In the genomic region with DNA sequence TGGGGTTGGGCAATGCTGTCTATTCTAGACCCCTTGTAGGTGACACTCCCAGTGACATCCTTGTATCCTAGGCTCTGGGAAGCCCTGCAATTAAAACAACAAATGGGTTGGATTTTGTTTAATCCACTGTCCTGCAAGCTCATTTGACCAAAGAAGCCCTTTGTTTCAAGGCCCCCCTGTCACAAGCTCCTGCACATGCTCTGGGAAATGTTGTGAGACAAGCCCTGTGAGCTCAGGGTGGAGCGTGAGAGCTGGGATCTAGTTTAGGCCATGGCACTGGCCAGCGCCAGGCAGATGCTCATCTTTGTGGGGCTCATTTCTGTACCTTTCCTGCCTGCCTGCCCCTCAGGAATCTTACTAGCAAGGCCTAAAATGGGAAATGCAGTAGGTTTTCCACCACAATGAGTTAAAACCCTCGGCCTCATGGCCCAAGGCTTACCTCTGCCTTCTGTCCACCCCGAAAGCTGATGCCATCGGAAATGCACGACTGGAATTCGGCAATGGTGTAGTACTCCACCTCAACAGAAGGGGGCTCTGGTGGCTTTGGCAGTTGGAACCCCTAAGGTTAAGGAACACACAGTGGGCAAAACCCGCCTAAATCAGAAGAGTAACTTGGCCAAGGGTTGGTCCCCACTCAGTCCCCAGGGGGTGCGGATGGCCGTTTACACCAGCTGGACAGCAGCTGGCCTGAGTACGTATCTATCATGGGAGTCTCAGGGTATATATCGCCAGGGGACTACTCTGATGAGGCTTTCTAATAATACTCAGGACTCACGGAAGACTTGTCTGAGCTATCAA, we compare ENCODE assay signal across 8 cellular contexts.
A peak's percentile ranks its signal among the peaks of the same experiment; 100 is the strongest.
DNase-seq lines count a peak whose midpoint lies in the region; ATAC-seq, FAIRE-seq and TF ChIP-seq lines count a peak whose summit lies in the region.

No MANE protein-coding gene starts in this region.

- no TSS peak for BruUV-seq in K562 (replicated peaks; lab: Mats Ljungman, UMichigan)

- no peak for TF ChIP-seq POLR2A in GM12892 (IDR thresholded peaks at IDR 0.05; ENCODE audit: low read depth, low read length)
- TF ChIP-seq POLR2A in K562 (conservative IDR thresholded peaks at IDR 0.05), result no peak

- H3K27ac ChIP-seq in K562 (ENCODE audit: extremely low read depth, low read depth, low read length) (no peak overlapping the region), iPS DF 6.9 (ENCODE audit: low read length) (no peak overlapping the region)

- H3K9me3 ChIP-seq in K562 (replicated peaks; ENCODE audit: control insufficient read depth, insufficient read depth, low read depth, low read length) (no peaks in the 10 kb centered on the region), iPS DF 6.9 (ENCODE audit: control insufficient read depth, insufficient read depth, low read length) (no peaks in the 10 kb centered on the region)

- TF ChIP-seq RAD21 in K562 (CRISPR knock-in tag; conservative IDR thresholded peaks at IDR 0.05 in 1 of 2, IDR thresholded peaks at IDR 0.05 in 1 of 2), result peak; percentile 60 to 78

- H4K20me1 ChIP-seq in K562 (replicated peaks; ENCODE audit: control insufficient read depth, insufficient read depth, low read length), result no peaks in the 10 kb centered on the region

- H3K4me3 ChIP-seq in K562 (no peak overlapping the region), iPS DF 6.9 (ENCODE audit: low read length) (no peak overlapping the region)

- CTCF ChIA-PET in K562 (lab: Yijun Ruan, JAX; ENCODE audit: low intra/inter-chr PET ratio), result interaction anchor here (1.5 kb wide), 1 partner anchor 81 kb away, joined by 9 read pairs; no protein-coding TSS in a partner anchor

- TF ChIP-seq EP300 in K562 (IDR thresholded peaks at IDR 0.05; ENCODE audit: low read length), result no peak

- intact Hi-C loops in K562 (cut with micrococcal nuclease), result loop anchor here (1.0 kb wide), 1 partner anchor 81 kb away; no protein-coding TSS in a partner anchor

- FAIRE-seq in GM12892 (lab: Jason Lieb, UNC) (peak; percentile 83), K562 (lab: Jason Lieb, UNC) (peak; percentile 85)

- no peak overlapping the region for H2AFZ ChIP-seq in K562 (ENCODE audit: low read depth, low read length)

- H3K4me1 ChIP-seq in K562 (replicated peaks in 1 of 2; ENCODE audit: control insufficient read depth in 2 of 2, insufficient read depth in 2 of 2, low read length in 2 of 2) (peaks cover 3 to 5% of the 10 kb centered on the region in 2 experiments; a peak in 4 of 5 replicates), iPS DF 6.9 (ENCODE audit: control insufficient read depth, insufficient read depth, low read length) (no peaks in the 10 kb centered on the region)

- ATAC-seq in K562 (peak; percentile 84), GM21619 (IDR thresholded peaks at IDR 0.05; ENCODE audit: unreplicated experiment) (no peak), HG02759 (IDR thresholded peaks at IDR 0.05; ENCODE audit: unreplicated experiment) (no peak)

- peak; percentile 89 for DNase-seq in 8988T
- no peak for DNase-seq in GM12892 (ENCODE audit: insufficient read length)
- peak; percentile 59 for DNase-seq in SK-MEL-5 (ENCODE audit: low read depth, low spot score)
- peak; percentile 52 to 65 (median 56) for DNase-seq in K562 (ENCODE audit: extremely low read depth in 1 of 4, low spot score in 3 of 4)
- DNase-seq in iPS DF 6.9 (ENCODE audit: low read depth, low spot score), result peak; percentile 47
- DNase-seq in stimulated activated CD4-positive, alpha-beta T cell treated with anti-CD3 and anti-CD28 coated beads, Interleukin-2, amount 100 ng/mL, for 24 hours, result peak; percentile 55 to 57

- 62% methylated on average over 13 of the region's 13 CpGs for WGBS in K562 (ENCODE audit: insufficient coverage, low coverage, missing lambda C conversion rate)
- no CpG with 5 or more reads among the region's 13 CpGs for WGBS in iPS DF 6.9 (ENCODE audit: insufficient coverage, insufficient read length)

- H3K27me3 ChIP-seq in K562 (ENCODE audit: control insufficient read depth in 2 of 2, insufficient read depth in 2 of 2, low read length in 2 of 2), result no peaks in the 10 kb centered on the region
- no peaks in the 10 kb centered on the region for H3K27me3 ChIP-seq in iPS DF 6.9 (ENCODE audit: control insufficient read depth, insufficient read depth, low read length)

- POLR2A ChIA-PET in K562 (lab: Yijun Ruan, JAX), result interaction anchor here (0.7 kb wide), 1 partner anchor 13 kb away, joined by 3 read pairs; no protein-coding TSS in a partner anchor

- in situ Hi-C loops in SK-MEL-5 (cut with HindIII; ENCODE audit: low pct_unique_long_range_greater_than_20kb, low sequenced_read_pairs), result no loop called here
- in situ Hi-C loops in K562 (cut with MboI), result no loop called here

- no peak overlapping the region for H3K4me2 ChIP-seq in K562 (ENCODE audit: insufficient read depth, low read length)

- H3K9me1 ChIP-seq in K562 (ENCODE audit: control insufficient read depth, insufficient read depth, low read length), result no peaks in the 10 kb centered on the region

- TF ChIP-seq CTCF in K562 (IDR thresholded peaks at IDR 0.05 in 2 of 3, conservative IDR thresholded peaks at IDR 0.05 in 1 of 3; ENCODE audit: insufficient read depth in 2 of 3, low read depth in 1 of 3, low read length in 3 of 3), result peak; percentile 70 to 81 (median 81)

- H3K79me2 ChIP-seq in K562 (ENCODE audit: control insufficient read depth, insufficient read depth, low read length), result no peaks in the 10 kb centered on the region

- H3K36me3 ChIP-seq in K562 (ENCODE audit: control insufficient read depth, insufficient read depth, low read length) (peaks cover 15% of the 10 kb centered on the region; the same call in 2 of the 3 replicates), iPS DF 6.9 (ENCODE audit: control insufficient read depth, insufficient read depth, low read length) (no peaks in the 10 kb centered on the region)

- no peak overlapping the region for H3K9ac ChIP-seq in K562 (ENCODE audit: insufficient read depth in 1 of 2, low read depth in 2 of 2, low read length in 2 of 2)

TF ChIP-seq in K562, 482 proteins besides CTCF, POLR2A, EP300 and RAD21 (continues in another document):
- peak; percentile 85 for TF ChIP-seq ZNF184 (CRISPR knock-in tag; IDR thresholded peaks at IDR 0.05)
- no peak for TF ChIP-seq SAFB (IDR thresholded peaks at IDR 0.05; ENCODE audit: borderline replicate concordance, low read depth, low read length)
- peak; percentile 45; the same call in 1 of the 2 replicates for TF ChIP-seq SMC3 (conservative IDR thresholded peaks at IDR 0.05; ENCODE audit: insufficient read depth, low read depth, low read length)
- TF ChIP-seq RNF219 (CRISPR knock-in tag; IDR thresholded peaks at IDR 0.05), result no peak
- TF ChIP-seq, protein P1, sequence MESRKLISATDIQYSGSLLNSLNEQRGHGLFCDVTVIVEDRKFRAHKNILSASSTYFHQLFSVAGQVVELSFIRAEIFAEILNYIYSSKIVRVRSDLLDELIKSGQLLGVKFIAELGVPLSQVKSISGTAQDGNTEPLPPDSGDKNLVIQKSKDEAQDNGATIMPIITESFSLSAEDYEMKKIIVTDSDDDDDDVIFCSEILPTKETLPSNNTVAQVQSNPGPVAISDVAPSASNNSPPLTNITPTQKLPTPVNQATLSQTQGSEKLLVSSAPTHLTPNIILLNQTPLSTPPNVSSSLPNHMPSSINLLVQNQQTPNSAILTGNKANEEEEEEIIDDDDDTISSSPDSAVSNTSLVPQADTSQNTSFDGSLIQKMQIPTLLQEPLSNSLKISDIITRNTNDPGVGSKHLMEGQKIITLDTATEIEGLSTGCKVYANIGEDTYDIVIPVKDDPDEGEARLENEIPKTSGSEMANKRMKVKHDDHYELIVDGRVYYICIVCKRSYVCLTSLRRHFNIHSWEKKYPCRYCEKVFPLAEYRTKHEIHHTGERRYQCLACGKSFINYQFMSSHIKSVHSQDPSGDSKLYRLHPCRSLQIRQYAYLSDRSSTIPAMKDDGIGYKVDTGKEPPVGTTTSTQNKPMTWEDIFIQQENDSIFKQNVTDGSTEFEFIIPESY (CRISPR knock-in tag; IDR thresholded peaks at IDR 0.05), result peak; percentile 40; the same call in 1 of the 2 replicates
- TF ChIP-seq ZNF277 (CRISPR knock-in tag; IDR thresholded peaks at IDR 0.05; ENCODE audit: borderline replicate concordance), result no peak
